Comparison of ENCODE assay signal across 18 cellular contexts in genomic region chr12:120764766-120765165, GRCh38.
"Had no signal": no experiment of that assay in that cellular context is flagged by ENCODE, and none has a peak within 500 bp of the region (broad histone marks: within the 10 kb centered on the region; RNA-seq: fewer than 3 reads in every experiment).

No MANE protein-coding gene starts in this region.

- H3K4me3 Mint-ChIP-seq: central memory CD8-positive, alpha-beta T cell; dendritic cell treated with granulocyte-macrophage colony-stimulating factor and Interleukin-4, amounts not matched to agents 40 ng/mL and 50 ng/mL, for 4 days; effector memory CD8-positive, alpha-beta T cell; immature natural killer cell; naive thymus-derived CD4-positive, alpha-beta T cell; nephron progenitor cell had no signal

- H3K27ac ChIP-seq: right atrium auricular region, vagina had no signal

- DNase-seq: effector memory CD8-positive, alpha-beta T cell; erythroblast; immature natural killer cell; kidney; left colon; mesendoderm; naive thymus-derived CD4-positive, alpha-beta T cell; nephron progenitor cell; posterior cingulate gyrus; sigmoid colon; stimulated activated CD4-positive, alpha-beta T cell treated with anti-CD3 and anti-CD28 coated beads, Interleukin-12 subunit alpha, Interleukin-12 subunit beta, amount 100 ng/mL, for 4 hours; stimulated activated naive CD4-positive, alpha-beta T cell treated with Interleukin-2 at 50 U/mL for 16 hours; upper lobe of left lung had no signal

- H3K4me3 ChIP-seq: right atrium auricular region, sigmoid colon, skin epidermis, upper lobe of left lung, vagina had no signal

- H3K27me3 Mint-ChIP-seq: central memory CD8-positive, alpha-beta T cell; dendritic cell treated with granulocyte-macrophage colony-stimulating factor and Interleukin-4, amounts not matched to agents 40 ng/mL and 50 ng/mL, for 4 days; effector memory CD8-positive, alpha-beta T cell; naive thymus-derived CD4-positive, alpha-beta T cell had no signal

- H3K4me1 Mint-ChIP-seq: central memory CD8-positive, alpha-beta T cell; immature natural killer cell had no signal

- H3K27me3 ChIP-seq: right atrium auricular region, sigmoid colon, upper lobe of left lung, vagina had no signal

- H3K27ac Mint-ChIP-seq: dendritic cell treated with granulocyte-macrophage colony-stimulating factor and Interleukin-4, amounts not matched to agents 40 ng/mL and 50 ng/mL, for 4 days; effector memory CD8-positive, alpha-beta T cell; nephron progenitor cell had no signal

- H3K9me3 Mint-ChIP-seq: central memory CD8-positive, alpha-beta T cell; dendritic cell treated with granulocyte-macrophage colony-stimulating factor and Interleukin-4, amounts not matched to agents 40 ng/mL and 50 ng/mL, for 4 days; effector memory CD8-positive, alpha-beta T cell; immature natural killer cell; naive thymus-derived CD4-positive, alpha-beta T cell; nephron progenitor cell had no signal

- H3K9me3 ChIP-seq: right atrium auricular region, sigmoid colon, upper lobe of left lung, vagina had no signal

- H3K4me1 ChIP-seq: vagina had no signal
